In the genomic region with DNA sequence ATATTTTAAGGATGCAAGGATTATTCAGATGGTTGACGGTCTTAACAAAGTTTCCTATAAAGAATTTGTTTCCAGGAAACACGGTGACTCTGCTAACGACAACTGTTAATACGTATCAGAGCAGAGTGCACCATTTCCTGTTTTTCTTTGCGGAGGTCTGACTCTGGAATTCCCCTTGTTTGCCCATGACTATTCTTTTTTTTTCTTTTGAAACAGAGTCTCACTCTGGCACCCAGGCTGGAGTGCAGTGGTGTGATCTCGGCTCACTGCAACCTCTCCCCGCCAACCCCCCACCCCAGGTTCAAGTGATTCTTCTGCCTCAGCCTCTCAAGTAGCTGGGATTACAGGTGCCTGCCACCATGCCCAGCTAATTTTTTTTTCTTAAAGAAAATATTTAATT, we compare ENCODE assay signal across 8 cellular contexts.
DNase-seq lines count a peak whose midpoint lies in the region; ATAC-seq, FAIRE-seq and TF ChIP-seq lines count a peak whose summit lies in the region.

No MANE protein-coding gene starts in this region.

- H3K4me1 ChIP-seq in osteoblast (ENCODE audit: insufficient read depth, low read length): peaks cover 29% of the 10 kb centered on the region

- H3K4me2 ChIP-seq in osteoblast (ENCODE audit: insufficient read depth, low read length): peak overlapping the region; percentile 41

- H3K4me3 Mint-ChIP-seq in HFFc6: no peak overlapping the region

- no peaks in the 10 kb centered on the region for H3K9me3 ChIP-seq in osteoblast (ENCODE audit: low read depth, low read length)

- peaks cover 5% of the 10 kb centered on the region for H4K20me1 ChIP-seq in osteoblast (ENCODE audit: insufficient read depth, low read length)

- no peak for TF ChIP-seq CTCF in osteoblast (IDR thresholded peaks at IDR 0.05; ENCODE audit: extremely low read depth, low read depth, low read length)
- TF ChIP-seq CTCF in HFFc6 (IDR thresholded peaks at IDR 0.05): no peak

- peaks cover 4% of the 10 kb centered on the region; the same call in 1 of the 2 replicates for H3K36me3 Mint-ChIP-seq in HFFc6 (ENCODE audit: low read depth)

- no peaks in the 10 kb centered on the region for H3K27me3 Mint-ChIP-seq in HFFc6 (ENCODE audit: insufficient read depth)

- H3K27me3 ChIP-seq in osteoblast (ENCODE audit: insufficient read depth, low read length): no peaks in the 10 kb centered on the region

- peaks cover 47% of the 10 kb centered on the region for H3K4me1 Mint-ChIP-seq in HFFc6 (ENCODE audit: low read depth)

- H3K27ac Mint-ChIP-seq in HFFc6: no peak overlapping the region

- FAIRE-seq in GM18507 (lab: Jason Lieb, UNC): peak; percentile 76

- H3K36me3 ChIP-seq in osteoblast (ENCODE audit: insufficient read depth, low read length): no peaks in the 10 kb centered on the region

- H3K9me3 Mint-ChIP-seq in HFFc6: no peaks in the 10 kb centered on the region

- H3K4me3 ChIP-seq in osteoblast (ENCODE audit: insufficient read depth, low read length): no peak overlapping the region

- H3K27ac ChIP-seq in caudate nucleus (ENCODE audit: low read depth, low read length): peak overlapping the region; percentile 67
- peak overlapping the region; percentile 79 for H3K27ac ChIP-seq in osteoblast (ENCODE audit: low read depth, low read length)

- H3K79me2 ChIP-seq in osteoblast (ENCODE audit: insufficient read depth, low read length): peaks cover 24% of the 10 kb centered on the region

- ATAC-seq in HG03095 (IDR thresholded peaks at IDR 0.05; ENCODE audit: unreplicated experiment): peak; percentile 27

- DNase-seq in GM18507 (ENCODE audit: extremely low spot score, insufficient read length, low read depth) (no peak), T-helper 22 cell (ENCODE audit: low read depth) (peak; percentile 69), caudate nucleus (lab: John Stamatoyannopoulos, UW) (no peak), osteoblast (ENCODE audit: insufficient read length, low spot score, missing footprints) (no peak), NCI-H1930 (lab: John Stamatoyannopoulos, UW) (no peak), DMS114 treated with DMSO at 0.1 percent for 48 hours (lab: John Stamatoyannopoulos, UW; ENCODE audit: unreplicated experiment) (no peak), HFFc6 (no peak)

- H2AFZ ChIP-seq in osteoblast (ENCODE audit: low read length): no peak overlapping the region
